Comparison of ENCODE assay signal across 12 cellular contexts in genomic region chr2:30612371-30612770, GRCh38.
DNase-seq lines count a peak whose midpoint lies in the region; ATAC-seq and TF ChIP-seq lines count a peak whose summit lies in the region.
"Had no signal": no experiment of that assay in that cellular context is flagged by ENCODE, and none has a peak within 500 bp of the region (broad histone marks: within the 10 kb centered on the region; RNA-seq: fewer than 3 reads in every experiment).

No MANE protein-coding gene starts in this region.

- DNase-seq in GM23248 (no peak), WERI-Rb-1 (no peak), left lung (no peak), GF-D8 (lab: John Stamatoyannopoulos, UW) (no peak), left colon (no peak), NK-92 (lab: John Stamatoyannopoulos, UW; ENCODE audit: unreplicated experiment) (no peak)
- DNase-seq: cerebellar nuclear complex, NCI-H2107, SIG-M5 had no signal

- no peak overlapping the region for H3K4me3 ChIP-seq in BLaER1
- no peak overlapping the region for H3K4me3 ChIP-seq in GM23248
- H3K4me3 ChIP-seq in WERI-Rb-1 (ENCODE audit: low read depth, low read length) = no peak overlapping the region
- no peak overlapping the region for H3K4me3 ChIP-seq in left lung
- H3K4me3 ChIP-seq: thoracic aorta had no signal

- TF ChIP-seq CTCF in WERI-Rb-1 (IDR thresholded peaks at IDR 0.05; ENCODE audit: low read depth, low read length) (no peak), left lung (IDR thresholded peaks at IDR 0.05) (no peak)

- H3K79me2 ChIP-seq in GM23248 (ENCODE audit: insufficient read depth) = no peaks in the 10 kb centered on the region

- no peaks in the 10 kb centered on the region for H4K20me1 ChIP-seq in BLaER1
- H4K20me1 ChIP-seq in GM23248 (ENCODE audit: insufficient read depth) = no peaks in the 10 kb centered on the region

- H3K9me3 ChIP-seq in BLaER1 (no peaks in the 10 kb centered on the region), GM23248 (ENCODE audit: low read depth) (no peaks in the 10 kb centered on the region), WERI-Rb-1 (ENCODE audit: severe bottlenecking) (no peaks in the 10 kb centered on the region), left lung (no peaks in the 10 kb centered on the region)
- H3K9me3 ChIP-seq: thoracic aorta had no signal

- ATAC-seq in left lung (peak; percentile 71), left colon (no peak)
- ATAC-seq: activated CD4-positive, CD25-positive, alpha-beta regulatory T cell treated with anti-CD3 and anti-CD28 coated beads, Interleukin-2, amount 50 U/mL, for 24 hours had no signal

- H3K4me1 ChIP-seq in BLaER1 (peaks cover 28% of the 10 kb centered on the region), GM23248 (ENCODE audit: insufficient read depth) (peaks cover 12% of the 10 kb centered on the region; the same call in 1 of the 2 replicates), left lung (no peaks in the 10 kb centered on the region)

- H3K4me2 ChIP-seq in BLaER1 (peak overlapping the region; percentile 58), GM23248 (ENCODE audit: unreplicated experiment) (no peak overlapping the region)

- H3K36me3 ChIP-seq in BLaER1 (no peaks in the 10 kb centered on the region), GM23248 (ENCODE audit: low read depth) (no peaks in the 10 kb centered on the region), WERI-Rb-1 (no peaks in the 10 kb centered on the region; the same call in 1 of the 2 replicates), left lung (no peaks in the 10 kb centered on the region)
- H3K36me3 ChIP-seq: thoracic aorta had no signal

- H3K27me3 ChIP-seq in BLaER1 (no peaks in the 10 kb centered on the region), GM23248 (replicated peaks; ENCODE audit: insufficient read depth) (no peaks in the 10 kb centered on the region), WERI-Rb-1 (ENCODE audit: insufficient read depth, low read depth, severe bottlenecking) (no peaks in the 10 kb centered on the region), left lung (no peaks in the 10 kb centered on the region)

- 53 to 60% methylated on average over 2 of the region's 2 CpGs for WGBS in GM23248 (ENCODE audit: low coverage in 1 of 2, low lambda C conversion rate in 2 of 2, missing lambda C conversion rate in 2 of 2), 2 experiments

- intact Hi-C loops in left lung (cut with DNase I) = no loop called here
- intact Hi-C loops in left colon (cut with DNase I, micrococcal nuclease) = no loop called here

- no peak overlapping the region for H2AFZ ChIP-seq in GM23248

- H3K9me2 ChIP-seq in GM23248 (ENCODE audit: insufficient read depth) = no peaks in the 10 kb centered on the region

- no peak overlapping the region for H3K27ac ChIP-seq in BLaER1
- peak overlapping the region; percentile 53; the same call in 1 of the 2 replicates for H3K27ac ChIP-seq in GM23248
- H3K27ac ChIP-seq in WERI-Rb-1 = peak overlapping the region; percentile 31
- peak overlapping the region in 1 of 2 donors; percentile 62 for H3K27ac ChIP-seq in left lung
- H3K27ac ChIP-seq: thoracic aorta had no signal

- in situ Hi-C loops in GM23248 (cut with MboI) = no loop called here

- peaks cover 6% of the 10 kb centered on the region; the same call in 1 of the 2 replicates for H3F3A ChIP-seq in GM23248 (ENCODE audit: insufficient read depth)

- H3K9ac ChIP-seq in BLaER1 (no peak overlapping the region), GM23248 (no peak overlapping the region)
